8 cellular contexts compared by ENCODE assay signal in genomic region chr20:31605902-31606677, GRCh38. TPM values are rescaled to one million over a fixed set of nuclear protein-coding genes. Genes with fewer than 3 reads are reported as not detected.
A peak's percentile ranks its signal among the peaks of the same experiment; 100 is the strongest.
DNase-seq lines count a peak whose midpoint lies in the region; ATAC-seq and TF ChIP-seq lines count a peak whose summit lies in the region.

No MANE protein-coding gene starts in this region.

- BruUV-seq in OCI-LY7 (replicated peaks; lab: Mats Ljungman, UMichigan) (no TSS peak), mammary epithelial cell (replicated peaks; lab: Mats Ljungman, UMichigan) (no TSS peak)

- intact Hi-C loops in OCI-LY7 (cut with micrococcal nuclease; ENCODE audit: unreplicated experiment) = loop anchor here (2.0 kb wide), 1 partner anchor 33 kb away; no protein-coding TSS in a partner anchor
- intact Hi-C loops in mammary epithelial cell (cut with micrococcal nuclease) = loop anchor here (1.0 kb wide), 2 partner anchors 13 to 33 kb away; no protein-coding TSS in a partner anchor
- intact Hi-C loops in left lung (cut with DNase I) = no loop called here

- H3K9me2 ChIP-seq in OCI-LY7 (ENCODE audit: insufficient read depth, low read length) = no peaks in the 10 kb centered on the region

- H3K9ac ChIP-seq in mammary epithelial cell (ENCODE audit: insufficient read depth, low read length) = peak overlapping the region; percentile 93

- in situ Hi-C loops in GM13977 (cut with MboI; ENCODE audit: low pct_unique_long_range_greater_than_20kb, low sequenced_read_pairs, unreplicated experiment) (no loop called here), mammary epithelial cell (cut with MboI; ENCODE audit: low sequenced_read_pairs in 2 of 2) (loop anchor here (5.0 kb wide), 1 partner anchor 44 kb away; no protein-coding TSS in a partner anchor)

- H2AFZ ChIP-seq in OCI-LY7 (ENCODE audit: low read length) (peak overlapping the region; percentile 72; the same call in 1 of the 2 replicates), mammary epithelial cell (ENCODE audit: low read depth, low read length) (no peak overlapping the region)

- H3K4me2 ChIP-seq in OCI-LY7 (ENCODE audit: low read length) (peak overlapping the region; percentile 92), mammary epithelial cell (ENCODE audit: insufficient read depth, low read depth, low read length) (peak overlapping the region; percentile 83)

- H3K36me3 ChIP-seq in OCI-LY7 (ENCODE audit: insufficient read depth, low read length) (no peaks in the 10 kb centered on the region), mammary epithelial cell (ENCODE audit: insufficient read depth, low read length) (no peaks in the 10 kb centered on the region), left lung (no peaks in the 10 kb centered on the region)

- H3K27me3 ChIP-seq in mammary epithelial cell (ENCODE audit: insufficient read depth, low read length) (no peaks in the 10 kb centered on the region), left lung (peaks cover 0 to 10% of the 10 kb centered on the region in 2 donors)

- ATAC-seq in left lung (no peak), HG03521 (IDR thresholded peaks at IDR 0.05; ENCODE audit: unreplicated experiment) (no peak), GM21528 (IDR thresholded peaks at IDR 0.05; ENCODE audit: low FRiP score, unreplicated experiment) (no peak)

- no peak overlapping the region for H3K27ac ChIP-seq in OCI-LY7 (ENCODE audit: low read depth, low read length, poor library complexity, severe bottlenecking)
- H3K27ac ChIP-seq in mammary epithelial cell (ENCODE audit: insufficient read depth, low read depth, low read length) = peak overlapping the region; percentile 85
- peak overlapping the region; percentile 90 to 95 for H3K27ac ChIP-seq in left lung
- H3K27ac ChIP-seq in temporal lobe (ENCODE audit: low read depth, low read length) = peak overlapping the region; percentile 80

- CTCF ChIA-PET in OCI-LY7 (lab: Charles Lee; ENCODE audit: unreplicated experiment) (interaction anchor here (1.0 kb wide), 1 partner anchor 36 kb away, joined by 5 read pairs; no protein-coding TSS in a partner anchor), mammary epithelial cell (lab: Charles Lee; ENCODE audit: low non-redundant PET) (no interaction called here)

- H3K9me3 ChIP-seq in OCI-LY7 (ENCODE audit: low read length) (no peaks in the 10 kb centered on the region), mammary epithelial cell (replicated peaks; ENCODE audit: insufficient read depth, low read length) (no peaks in the 10 kb centered on the region), left lung (no peaks in the 10 kb centered on the region)

- 16% methylated on average over 13 of the region's 39 CpGs for WGBS in mammary epithelial cell (ENCODE audit: low coverage, missing lambda C conversion rate)

- dilution Hi-C loops in mammary epithelial cell (cut with HindIII; ENCODE audit: low sequenced_read_pairs) = no loop called here

- POLR2A ChIA-PET in OCI-LY7 (lab: Charles Lee) = interaction anchor here (2.6 kb wide), 1 partner anchor 33 kb away, joined by 19 read pairs; no protein-coding TSS in a partner anchor

- H3K4me3 ChIP-seq in OCI-LY7 (ENCODE audit: low read depth, low read length, poor library complexity, severe bottlenecking) (peak overlapping the region; percentile 70), mammary epithelial cell (replicated peaks in 1 of 3; ENCODE audit: insufficient read depth in 1 of 3, low read depth in 2 of 3, low read length in 3 of 3) (peak overlapping the region; percentile 75 to 95 (median 92)), left lung (peak overlapping the region; percentile 69 to 86)

- TF ChIP-seq CTCF in GM13977 (IDR thresholded peaks at IDR 0.05; ENCODE audit: extremely low read depth, insufficient read depth, missing control alignments) (no peak), OCI-LY7 (conservative IDR thresholded peaks at IDR 0.05; ENCODE audit: low read length) (0 out of 2 replicates have a peak, but pooled peaks have one; percentile 21), mammary epithelial cell (conservative IDR thresholded peaks at IDR 0.05 in 1 of 2, IDR thresholded peaks at IDR 0.05 in 1 of 2; ENCODE audit: extremely low read depth in 1 of 2, insufficient read depth in 1 of 2, low read depth in 1 of 2, low read length in 2 of 2) (no peak), left lung (IDR thresholded peaks at IDR 0.05) (no peak)

- peak; percentile 49 for DNase-seq in GM13977 (ENCODE audit: low spot score)
- no peak for DNase-seq in OCI-LY7 (ENCODE audit: low spot score)
- peak; percentile 12 for DNase-seq in mammary epithelial cell
- DNase-seq in left lung = peak; percentile 38 to 85
- DNase-seq in cerebellar nuclear complex (lab: John Stamatoyannopoulos, UW) = no peak

- no peaks in the 10 kb centered on the region for H4K20me1 ChIP-seq in OCI-LY7 (ENCODE audit: insufficient read depth, low read length)
- no peaks in the 10 kb centered on the region for H4K20me1 ChIP-seq in mammary epithelial cell (ENCODE audit: insufficient read depth, low read length)

- H3K79me2 ChIP-seq in OCI-LY7 (ENCODE audit: insufficient read depth, low read depth, low read length) (no peaks in the 10 kb centered on the region), mammary epithelial cell (ENCODE audit: insufficient read depth, low read length) (peaks cover 25% of the 10 kb centered on the region)

- H3K4me1 ChIP-seq in OCI-LY7 (ENCODE audit: insufficient read depth, low read length, poor library complexity, severe bottlenecking) (peaks cover 20% of the 10 kb centered on the region), mammary epithelial cell (ENCODE audit: insufficient read depth, low read length) (peaks cover 60% of the 10 kb centered on the region), left lung (peaks cover 25 to 82% of the 10 kb centered on the region in 2 donors)

RNA-seq across cellular contexts. Expression of gene ID1, which starts 1.0 kb away (rescaled TPM):
- 3.3 and 4.7 TPM in 2 replicates for total RNA-seq in OCI-LY7 (2014; rRNA removed; shearing (Covaris generic))
- total RNA-seq in OCI-LY7 (2022) (2.0 and 3.6 TPM in 2 replicates), mammary epithelial cell (10 to 100 TPM; 66.2 to 86.1 TPM), left lung (100 to 1,000 TPM; 185 to 297 TPM), temporal lobe (35.7 TPM)
- polyA plus RNA-seq in mammary epithelial cell = 206 TPM
- polyA minus RNA-seq in mammary epithelial cell = 20.0 TPM

RNA-seq across cellular contexts. Expression of gene COX4I2, which starts 31.6 kb away (rescaled TPM):
- total RNA-seq in OCI-LY7 (2014; rRNA removed; shearing (Covaris generic)) = not detected in 2 replicates
- total RNA-seq in OCI-LY7 (2022) = not detected in 2 replicates
- total RNA-seq in mammary epithelial cell = not detected
- polyA plus RNA-seq in mammary epithelial cell = not detected
- not detected for polyA minus RNA-seq in mammary epithelial cell
- total RNA-seq in left lung = 10 to 100 TPM; 13.5 to 15.7 TPM
- total RNA-seq in temporal lobe = not detected

Comparison
In these comparisons a context has a peak if more than half of its experiments do, and no peak if none do; other contexts are left out.
1. DNase-seq: peak in GM13977 (single experiment), mammary epithelial cell (single experiment) and left lung (2 of 2); none in OCI-LY7 (single experiment) and cerebellar nuclear complex (0 of 2).
2. RNA of gene COX4I2, which starts 31.6 kb away (total RNA-seq): 13.5 to 15.7 TPM in left lung; not detected in temporal lobe (single experiment), not detected in OCI-LY7 and not detected in mammary epithelial cell; every median in the first group is over 10 times any median in the second.
3. intact Hi-C loops: an anchor here in OCI-LY7 (2.0 kb wide) and mammary epithelial cell (1.0 kb wide); none called in left lung.
4. Peak in every context shown above with its lines, with median percentiles within 50 percentile points of each other: H3K4me3 ChIP-seq.